12 cellular contexts compared by ENCODE assay signal in the genomic region with DNA sequence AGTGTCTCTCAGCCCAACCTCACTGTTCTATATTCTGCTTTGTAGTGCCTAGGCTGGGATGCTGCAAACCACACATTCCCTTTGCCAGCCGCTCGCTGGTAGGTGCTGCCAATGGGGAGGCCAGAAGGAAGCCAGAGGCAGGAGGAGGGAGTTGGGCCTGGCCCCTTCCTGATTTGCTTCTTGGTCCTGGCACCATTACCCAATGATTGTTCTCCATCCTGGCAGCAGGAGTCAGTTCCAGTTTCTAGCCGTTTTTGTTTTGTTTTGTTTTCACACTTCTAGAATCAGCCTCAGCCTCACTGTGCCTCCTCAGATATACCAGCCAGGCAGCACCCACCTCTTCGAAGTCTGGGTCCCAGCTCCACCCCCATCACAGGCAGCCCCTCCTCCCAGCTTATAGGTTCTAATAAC. TPM values are rescaled to one million over a fixed set of nuclear protein-coding genes. Genes with fewer than 3 reads are reported as not detected.
DNase-seq lines count a peak whose midpoint lies in the region; ATAC-seq lines count a peak whose summit lies in the region.
"Had no signal": no experiment of that assay in that cellular context is flagged by ENCODE, and none has a peak within 500 bp of the region (broad histone marks: within the 10 kb centered on the region; RNA-seq: fewer than 3 reads in every experiment).

No MANE protein-coding gene starts in this region.

- peaks cover 13% of the 10 kb centered on the region for H3K4me1 Mint-ChIP-seq in stimulated activated effector memory CD8-positive, alpha-beta T cell treated with anti-CD3 and anti-CD28 coated beads, Interleukin-12 subunit alpha, Interleukin-12 subunit beta, amount 100 ng/mL, for 72 hours
- H3K4me1 Mint-ChIP-seq: activated naive CD8-positive, alpha-beta T cell treated with anti-CD3 and anti-CD28 coated beads, Interleukin-2, amount 10 ng/mL, durations not matched to agents 7 days and 5 days had no signal

- no peaks in the 10 kb centered on the region for H3K36me3 Mint-ChIP-seq in stimulated activated effector memory CD8-positive, alpha-beta T cell treated with anti-CD3 and anti-CD28 coated beads, Interleukin-12 subunit alpha, Interleukin-12 subunit beta, amount 100 ng/mL, for 72 hours
- H3K36me3 Mint-ChIP-seq: activated naive CD8-positive, alpha-beta T cell treated with anti-CD3 and anti-CD28 coated beads, Interleukin-2, amount 10 ng/mL, durations not matched to agents 7 days and 5 days had no signal

- H3K9me3 Mint-ChIP-seq in stimulated activated effector memory CD8-positive, alpha-beta T cell treated with anti-CD3 and anti-CD28 coated beads, Interleukin-12 subunit alpha, Interleukin-12 subunit beta, amount 100 ng/mL, for 72 hours = no peaks in the 10 kb centered on the region
- H3K9me3 Mint-ChIP-seq: activated naive CD8-positive, alpha-beta T cell treated with anti-CD3 and anti-CD28 coated beads, Interleukin-2, amount 10 ng/mL, durations not matched to agents 7 days and 5 days had no signal

- ATAC-seq in stimulated activated effector memory CD8-positive, alpha-beta T cell treated with anti-CD3 and anti-CD28 coated beads, Interleukin-12 subunit alpha, Interleukin-12 subunit beta, amount 100 ng/mL, for 72 hours = no peak
- no peak for ATAC-seq in GM21619 (IDR thresholded peaks at IDR 0.05; ENCODE audit: unreplicated experiment)
- ATAC-seq in GM19324 (IDR thresholded peaks at IDR 0.05; ENCODE audit: low FRiP score, unreplicated experiment) = no peak
- ATAC-seq: A549, HCT116 had no signal

- peak; percentile 54 for DNase-seq in NCI-H82 (lab: John Stamatoyannopoulos, UW)
- no peak for DNase-seq in NCI-H82 treated with DMSO at 0.1 percent for 48 hours (lab: John Stamatoyannopoulos, UW; ENCODE audit: unreplicated experiment)
- peak; percentile 37 for DNase-seq in NCI-H446 treated with DMSO at 0.1 percent for 48 hours (lab: John Stamatoyannopoulos, UW)
- peak; percentile 5 for DNase-seq in dermis blood vessel endothelial cell
- no peak for DNase-seq in stimulated activated effector memory CD8-positive, alpha-beta T cell treated with anti-CD3 and anti-CD28 coated beads, Interleukin-12 subunit alpha, Interleukin-12 subunit beta, amount 100 ng/mL, for 72 hours (ENCODE audit: low spot score in 2 of 2)
- DNase-seq in stimulated activated CD4-positive, alpha-beta T cell treated with anti-CD3 and anti-CD28 coated beads, Interleukin-1b, Interleukin-23, amount 100 ng/mL, for 48 hours = no peak
- DNase-seq: activated naive CD8-positive, alpha-beta T cell treated with anti-CD3 and anti-CD28 coated beads, Interleukin-2, amount 10 ng/mL, durations not matched to agents 7 days and 5 days; cerebellar nuclear complex had no signal

- H3K27ac Mint-ChIP-seq in stimulated activated effector memory CD8-positive, alpha-beta T cell treated with anti-CD3 and anti-CD28 coated beads, Interleukin-12 subunit alpha, Interleukin-12 subunit beta, amount 100 ng/mL, for 72 hours = peak overlapping the region; percentile 45
- H3K27ac Mint-ChIP-seq: activated naive CD8-positive, alpha-beta T cell treated with anti-CD3 and anti-CD28 coated beads, Interleukin-2, amount 10 ng/mL, durations not matched to agents 7 days and 5 days had no signal

- no peak overlapping the region for H3K4me3 Mint-ChIP-seq in stimulated activated effector memory CD8-positive, alpha-beta T cell treated with anti-CD3 and anti-CD28 coated beads, Interleukin-12 subunit alpha, Interleukin-12 subunit beta, amount 100 ng/mL, for 72 hours
- H3K4me3 Mint-ChIP-seq: activated naive CD8-positive, alpha-beta T cell treated with anti-CD3 and anti-CD28 coated beads, Interleukin-2, amount 10 ng/mL, durations not matched to agents 7 days and 5 days had no signal

RNA-seq across cellular contexts. Expression of gene LOXL4, which starts 27.4 kb away (rescaled TPM):
- total RNA-seq in dermis blood vessel endothelial cell = 0.68 and 0.88 TPM in 2 replicates
- total RNA-seq: activated naive CD8-positive, alpha-beta T cell treated with anti-CD3 and anti-CD28 coated beads, Interleukin-2, amount 10 ng/mL, durations not matched to agents 7 days and 5 days had no signal

Comparison
In these comparisons a context has a peak if more than half of its experiments do, and no peak if none do; other contexts are left out.
1. DNase-seq: peak in NCI-H82 (single experiment), NCI-H446 treated with DMSO at 0.1 percent for 48 hours (single experiment) and dermis blood vessel endothelial cell (single experiment); none in NCI-H82 treated with DMSO at 0.1 percent for 48 hours (single experiment), stimulated activated effector memory CD8-positive, alpha-beta T cell treated with anti-CD3 and anti-CD28 coated beads, Interleukin-12 subunit alpha, Interleukin-12 subunit beta, amount 100 ng/mL, for 72 hours (0 of 2) and stimulated activated CD4-positive, alpha-beta T cell treated with anti-CD3 and anti-CD28 coated beads, Interleukin-1b, Interleukin-23, amount 100 ng/mL, for 48 hours (single experiment).